25 cellular contexts compared by ENCODE assay signal in the genomic region with DNA sequence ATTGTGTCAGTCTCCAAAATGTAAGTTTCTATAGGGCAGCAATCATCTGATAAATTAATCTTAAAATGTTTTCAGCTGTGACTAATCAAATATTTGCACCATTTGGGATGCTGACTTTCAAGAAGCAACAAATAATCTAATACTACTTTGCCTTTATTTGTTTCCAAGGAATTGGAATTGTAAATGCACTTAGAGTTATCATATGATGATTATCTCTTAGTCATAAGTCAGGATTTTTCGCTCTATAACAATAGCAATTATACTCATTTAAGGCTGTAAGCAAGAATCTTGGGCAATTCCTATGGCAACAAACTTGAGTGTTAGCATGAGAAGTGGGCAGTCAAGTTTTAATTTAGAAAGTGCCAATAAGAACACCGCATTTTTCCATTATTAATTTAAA.
"Had no signal": no experiment of that assay in that cellular context is flagged by ENCODE, and none has a peak within 500 bp of the region (broad histone marks: within the 10 kb centered on the region; RNA-seq: fewer than 3 reads in every experiment).

No MANE protein-coding gene starts in this region.

- H3K4me3 ChIP-seq: colonic mucosa, coronary artery, dorsolateral prefrontal cortex, esophagus muscularis mucosa, esophagus squamous epithelium, gastrocnemius medialis, gastroesophageal sphincter, heart left ventricle, heart right ventricle, hepatocyte had no signal

- H3K27me3 Mint-ChIP-seq: dendritic cell treated with granulocyte-macrophage colony-stimulating factor and Interleukin-4, amounts not matched to agents 40 ng/mL and 50 ng/mL, for 4 days; effector memory CD8-positive, alpha-beta T cell had no signal

- DNase-seq: colonic mucosa; cortex of kidney; dermis blood vessel endothelial cell; dorsolateral prefrontal cortex; effector CD4-positive, alpha-beta T cell; effector CD8-positive, alpha-beta T cell; effector memory CD4-positive, alpha-beta T cell; effector memory CD8-positive, alpha-beta T cell; endodermal cell; erythroblast; esophagus squamous epithelium; foreskin fibroblast; gastrocnemius medialis; glutamatergic neuron; head of caudate nucleus; heart left ventricle; heart right ventricle had no signal

- H3K4me1 Mint-ChIP-seq: endodermal cell had no signal

- H3K4me3 Mint-ChIP-seq: dendritic cell treated with granulocyte-macrophage colony-stimulating factor and Interleukin-4, amounts not matched to agents 40 ng/mL and 50 ng/mL, for 4 days; effector memory CD8-positive, alpha-beta T cell; endodermal cell had no signal

- ATAC-seq: effector memory CD8-positive, alpha-beta T cell; esophagus mucosa; foreskin keratinocyte; gastrocnemius medialis; gastroesophageal sphincter; heart left ventricle; heart right ventricle had no signal

- H3K27ac Mint-ChIP-seq: dendritic cell treated with granulocyte-macrophage colony-stimulating factor and Interleukin-4, amounts not matched to agents 40 ng/mL and 50 ng/mL, for 4 days; effector memory CD8-positive, alpha-beta T cell; endodermal cell had no signal

- H3K27ac ChIP-seq: colonic mucosa, coronary artery, dorsolateral prefrontal cortex, epithelial cell of prostate, esophagus muscularis mucosa, esophagus squamous epithelium, foreskin keratinocyte, gastrocnemius medialis, gastroesophageal sphincter, heart left ventricle, heart right ventricle, hepatocyte had no signal

- H2AFZ ChIP-seq: hepatocyte had no signal

- H3K4me2 ChIP-seq: hepatocyte had no signal

- H3K36me3 ChIP-seq: colonic mucosa, esophagus muscularis mucosa, esophagus squamous epithelium, gastrocnemius medialis, gastroesophageal sphincter, heart left ventricle, heart right ventricle had no signal

- H3K9me3 ChIP-seq: colonic mucosa, esophagus muscularis mucosa, esophagus squamous epithelium, gastrocnemius medialis, gastroesophageal sphincter, heart left ventricle, heart right ventricle had no signal

- H3K9me3 Mint-ChIP-seq: dendritic cell treated with granulocyte-macrophage colony-stimulating factor and Interleukin-4, amounts not matched to agents 40 ng/mL and 50 ng/mL, for 4 days; effector memory CD8-positive, alpha-beta T cell; endodermal cell had no signal

- H3K79me2 ChIP-seq: hepatocyte had no signal

- H3K27me3 ChIP-seq: colonic mucosa, dorsolateral prefrontal cortex, esophagus muscularis mucosa, esophagus squamous epithelium, foreskin keratinocyte, gastrocnemius medialis, gastroesophageal sphincter, heart left ventricle, heart right ventricle, hepatocyte had no signal

- H3K4me1 ChIP-seq: colonic mucosa, esophagus muscularis mucosa, esophagus squamous epithelium, foreskin keratinocyte, gastrocnemius medialis, gastroesophageal sphincter, heart left ventricle, heart right ventricle had no signal
